Comparison of ENCODE assay signal across 28 cellular contexts in the genomic region with DNA sequence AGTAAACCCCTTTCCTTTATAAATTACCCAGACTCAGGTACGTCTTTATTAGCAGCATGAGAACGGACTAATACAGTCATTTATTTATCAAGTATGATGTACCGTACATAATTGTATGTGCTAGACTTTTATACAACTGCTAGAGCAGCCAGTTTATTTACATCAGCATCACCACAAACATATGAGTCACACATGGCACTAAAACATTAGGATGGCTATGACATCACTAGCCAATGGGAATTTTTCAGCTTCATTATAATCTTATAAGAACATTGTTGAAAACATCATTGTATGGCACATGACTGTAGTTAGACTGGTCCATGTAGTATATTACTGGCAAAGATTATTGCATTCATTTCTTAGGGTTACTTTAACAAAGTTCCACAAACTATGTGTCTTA.
"Had no signal": no experiment of that assay in that cellular context is flagged by ENCODE, and none has a peak within 500 bp of the region (broad histone marks: within the 10 kb centered on the region; RNA-seq: fewer than 3 reads in every experiment).

No MANE protein-coding gene starts in this region.

- ATAC-seq: body of pancreas; left lung; lower lobe of right lung; natural killer cell treated with Interleukin-12 subunit alpha and Interleukin-12 subunit beta and Interleukin-15 and Interleukin-18, amount 100 ng/mL, for 72 hours; right cardiac atrium had no signal

- H3K27me3 ChIP-seq: body of pancreas, cardiac muscle cell, colonic mucosa, dorsolateral prefrontal cortex, left lung, spleen, tibial nerve had no signal

- H3K9me3 ChIP-seq: body of pancreas, colonic mucosa, lower lobe of right lung had no signal

- H3K27ac ChIP-seq: body of pancreas, cardiac muscle cell, colonic mucosa, dorsolateral prefrontal cortex, left lung, lower lobe of right lung, spleen, tibial nerve, VCaP had no signal

- H3K27me3 Mint-ChIP-seq: natural killer cell treated with Interleukin-12 subunit alpha and Interleukin-12 subunit beta and Interleukin-15 and Interleukin-18, amount 100 ng/mL, for 72 hours had no signal

- DNase-seq: activated CD4-positive, alpha-beta T cell treated with anti-CD3 and anti-CD28 coated beads for 4 hours; activated CD4-positive, alpha-beta T cell treated with anti-CD3 and anti-CD28 coated beads, Interleukin-2, amount 50 U/mL, for 4 hours; activated effector memory CD4-positive, alpha-beta T cell treated with Interleukin-2 at 50 U/mL for 16 hours; activated naive CD4-positive, alpha-beta T cell treated with Interleukin-2 at 50 U/mL for 16 hours; activated T-cell treated with anti-CD3 and anti-CD28 coated beads for 4 hours; activated T-cell treated with anti-CD3 and anti-CD28 coated beads, Interleukin-2, amount 50 U/mL, for 72 hours; anterior cingulate cortex; body of pancreas; cerebellar nuclear complex; colonic mucosa; dorsolateral prefrontal cortex; effector memory CD4-positive, alpha-beta T cell; foreskin melanocyte; left lung; lower lobe of right lung; mesendoderm; posterior cingulate gyrus; right cardiac atrium; spleen; stimulated activated naive CD4-positive, alpha-beta T cell treated with Interleukin-2 at 50 U/mL for 16 hours; T-helper 9 cell had no signal

- FAIRE-seq: TTC549 had no signal

- H3K27ac Mint-ChIP-seq: activated naive CD8-positive, alpha-beta T cell; natural killer cell treated with Interleukin-12 subunit alpha and Interleukin-12 subunit beta and Interleukin-15 and Interleukin-18, amount 100 ng/mL, for 72 hours; T-helper 1 cell treated with Interleukin-12 subunit alpha and Interleukin-12 subunit beta and Interleukin-4 antibody, amounts not matched to agents 30 μg/mL and 1 μg/mL, for 36 hours had no signal

- H3K36me3 ChIP-seq: cardiac muscle cell, colonic mucosa, left lung, lower lobe of right lung, spleen, tibial nerve had no signal

- H3K4me3 ChIP-seq: body of pancreas, cardiac muscle cell, colonic mucosa, dorsolateral prefrontal cortex, left lung, lower lobe of right lung, spleen, tibial nerve had no signal

- H3K4me1 ChIP-seq: body of pancreas, colonic mucosa, left lung, lower lobe of right lung, spleen, tibial nerve had no signal

- H3K4me3 Mint-ChIP-seq: activated naive CD8-positive, alpha-beta T cell; natural killer cell treated with Interleukin-12 subunit alpha and Interleukin-12 subunit beta and Interleukin-15 and Interleukin-18, amount 100 ng/mL, for 72 hours; T-helper 1 cell treated with Interleukin-12 subunit alpha and Interleukin-12 subunit beta and Interleukin-4 antibody, amounts not matched to agents 30 μg/mL and 1 μg/mL, for 36 hours had no signal
